ENCODE assay signal across 2 cellular contexts in genomic region chr14:94307410-94307992, GRCh38.
TF ChIP-seq lines count a peak whose summit lies in the region.

No MANE protein-coding gene starts in this region.

TF ChIP-seq in K562, 482 proteins besides CTCF, POLR2A, EP300 and RAD21:
- no peak for TF ChIP-seq HNRNPH1 (optimal IDR thresholded peaks at IDR 0.05; ENCODE audit: low read depth, low read length)
- no peak for TF ChIP-seq XRCC3 (IDR thresholded peaks at IDR 0.05)
- TF ChIP-seq NUFIP1 (IDR thresholded peaks at IDR 0.05; ENCODE audit: partially characterized antibody) = no peak
- no peak for TF ChIP-seq LEF1 (IDR thresholded peaks at IDR 0.05)
- TF ChIP-seq ATF2 (CRISPR knock-in tag; IDR thresholded peaks at IDR 0.05) = no peak
- no peak for TF ChIP-seq TRIM25 (IDR thresholded peaks at IDR 0.05; ENCODE audit: borderline replicate concordance)
- no peak for TF ChIP-seq HNRNPK (IDR thresholded peaks at IDR 0.05; ENCODE audit: low read depth, low read length, poor library complexity, severe bottlenecking)
- TF ChIP-seq CEBPB (tag; IDR thresholded peaks at IDR 0.05) = no peak
- no peak for TF ChIP-seq PHTF2 (CRISPR knock-in tag; IDR thresholded peaks at IDR 0.05)

TF ChIP-seq in liver, 16 proteins besides CTCF, POLR2A, EP300 and RAD21:
- TF ChIP-seq ZBTB33 (IDR thresholded peaks at IDR 0.05) = no peak
- no peak for TF ChIP-seq SP1 (IDR thresholded peaks at IDR 0.05)
- no peak for TF ChIP-seq HNF4G (IDR thresholded peaks at IDR 0.05)
- no peak for TF ChIP-seq HNF4A (conservative IDR thresholded peaks at IDR 0.05)
- TF ChIP-seq FOXA1 (IDR thresholded peaks at IDR 0.05) = no peak
- no peak for TF ChIP-seq EGR1 (IDR thresholded peaks at IDR 0.05; ENCODE audit: low read depth in 2 of 2)
